In the genomic region with DNA sequence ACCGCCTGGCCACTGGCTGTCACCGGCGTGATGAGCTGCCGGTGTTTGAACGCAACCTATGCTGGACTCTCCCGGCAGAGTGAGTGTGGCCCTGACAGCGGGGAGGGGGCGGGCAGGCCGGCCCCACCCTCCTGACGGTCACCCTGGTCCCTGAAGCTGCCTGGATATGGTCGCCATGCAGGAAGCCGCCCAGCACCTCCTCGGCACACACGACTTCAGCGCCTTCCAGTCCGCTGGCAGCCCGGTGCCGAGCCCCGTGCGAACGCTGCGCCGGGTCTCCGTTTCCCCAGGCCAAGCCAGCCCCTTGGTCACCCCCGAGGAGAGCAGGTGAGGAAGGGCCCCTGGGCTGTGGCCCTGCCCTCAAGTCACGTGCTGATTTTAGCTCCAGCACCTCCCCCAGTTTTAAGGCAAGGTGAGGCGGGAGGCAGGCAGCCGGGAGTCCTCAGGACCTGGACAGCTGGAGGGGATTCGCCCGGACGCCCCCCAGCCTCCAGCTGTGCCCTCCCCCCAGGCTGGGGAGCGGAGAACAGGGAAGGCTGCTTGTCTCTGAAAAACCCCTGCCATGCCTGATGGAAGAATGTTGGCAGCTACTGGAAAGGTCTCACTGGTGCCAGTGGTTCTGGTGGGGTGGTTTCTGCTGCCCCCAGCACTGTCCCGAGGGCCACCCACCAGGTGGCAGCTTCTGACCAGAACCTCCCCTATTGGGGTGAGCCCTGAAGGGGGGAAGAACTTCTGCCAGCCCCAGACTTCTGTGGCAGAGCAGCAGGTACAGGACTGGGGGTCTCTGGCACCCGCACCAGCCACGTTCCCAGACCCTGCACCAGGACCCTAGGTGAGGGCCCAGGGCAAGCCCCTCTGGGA, we compare ENCODE assay signal across 8 cellular contexts. TPM values are rescaled to one million over a fixed set of nuclear protein-coding genes. Genes with fewer than 3 reads are reported as not detected.
A peak's percentile ranks its signal among the peaks of the same experiment; 100 is the strongest.
DNase-seq lines count a peak whose midpoint lies in the region; ATAC-seq and TF ChIP-seq lines count a peak whose summit lies in the region.

No MANE protein-coding gene starts in this region.

- no peak for TF ChIP-seq CTCF in nephron progenitor cell (IDR thresholded peaks at IDR 0.05)

- no peaks in the 10 kb centered on the region for H3K36me3 Mint-ChIP-seq in CD4-positive, CD25-positive, alpha-beta regulatory T cell
- H3K36me3 Mint-ChIP-seq in dendritic cell treated with granulocyte-macrophage colony-stimulating factor and Interleukin-4, amounts not matched to agents 40 ng/mL and 50 ng/mL, for 4 days (ENCODE audit: low read depth), result peaks cover 57% of the 10 kb centered on the region
- peaks cover 6% of the 10 kb centered on the region for H3K36me3 Mint-ChIP-seq in nephron progenitor cell (ENCODE audit: low read depth)

- no peak overlapping the region for H3K27ac ChIP-seq in CD4-positive, CD25-positive, alpha-beta regulatory T cell (ENCODE audit: insufficient read depth, low read length, poor library complexity, severe bottlenecking)

- ATAC-seq in CD4-positive, CD25-positive, alpha-beta regulatory T cell (ENCODE audit: low read depth in 2 of 2), result no peak
- ATAC-seq in GM21825 (IDR thresholded peaks at IDR 0.05; ENCODE audit: unreplicated experiment), result no peak
- ATAC-seq in GM19324 (IDR thresholded peaks at IDR 0.05; ENCODE audit: low FRiP score, unreplicated experiment), result no peak

- H3K4me1 ChIP-seq in CD4-positive, CD25-positive, alpha-beta regulatory T cell (ENCODE audit: control insufficient read depth, insufficient read depth, low read length, poor library complexity, severe bottlenecking), result peaks cover 42% of the 10 kb centered on the region

- H3K27ac Mint-ChIP-seq in CD4-positive, CD25-positive, alpha-beta regulatory T cell, result peak overlapping the region in 1 of 3 donors; percentile 60
- H3K27ac Mint-ChIP-seq in dendritic cell treated with granulocyte-macrophage colony-stimulating factor and Interleukin-4, amounts not matched to agents 40 ng/mL and 50 ng/mL, for 4 days, result peak overlapping the region; percentile 89
- H3K27ac Mint-ChIP-seq in nephron progenitor cell, result no peak overlapping the region

- intact Hi-C loops in dendritic cell treated with granulocyte-macrophage colony-stimulating factor and Interleukin-4, amounts not matched to agents 40 ng/mL and 50 ng/mL, for 4 days (cut with micrococcal nuclease), result loop anchor here (2.0 kb wide), 1 partner anchor 15 kb away; the partner anchor contains the start of genes CPTP and INTS11

- peak overlapping the region; percentile 58 to 91 (median 73) for H3K4me3 Mint-ChIP-seq in CD4-positive, CD25-positive, alpha-beta regulatory T cell
- peak overlapping the region; percentile 81 for H3K4me3 Mint-ChIP-seq in dendritic cell treated with granulocyte-macrophage colony-stimulating factor and Interleukin-4, amounts not matched to agents 40 ng/mL and 50 ng/mL, for 4 days
- peak overlapping the region; percentile 77 for H3K4me3 Mint-ChIP-seq in nephron progenitor cell

- peaks cover 20% of the 10 kb centered on the region for H3K36me3 ChIP-seq in CD4-positive, CD25-positive, alpha-beta regulatory T cell (ENCODE audit: control insufficient read depth, insufficient read depth, low read length)

- peaks cover 0 to 3% (median 0%) of the 10 kb centered on the region in 7 donors for H3K9me3 Mint-ChIP-seq in CD4-positive, CD25-positive, alpha-beta regulatory T cell
- H3K9me3 Mint-ChIP-seq in dendritic cell treated with granulocyte-macrophage colony-stimulating factor and Interleukin-4, amounts not matched to agents 40 ng/mL and 50 ng/mL, for 4 days, result no peaks in the 10 kb centered on the region
- no peaks in the 10 kb centered on the region for H3K9me3 Mint-ChIP-seq in nephron progenitor cell

- H3K4me1 Mint-ChIP-seq in CD4-positive, CD25-positive, alpha-beta regulatory T cell, result peaks cover 0 to 22% (median 8%) of the 10 kb centered on the region in 4 donors
- peaks cover 36% of the 10 kb centered on the region for H3K4me1 Mint-ChIP-seq in dendritic cell treated with granulocyte-macrophage colony-stimulating factor and Interleukin-4, amounts not matched to agents 40 ng/mL and 50 ng/mL, for 4 days (ENCODE audit: low read depth)
- peaks cover 24% of the 10 kb centered on the region for H3K4me1 Mint-ChIP-seq in nephron progenitor cell

- no peak for DNase-seq in CD4-positive, CD25-positive, alpha-beta regulatory T cell
- DNase-seq in NCI-H1105 (lab: John Stamatoyannopoulos, UW) (peak; percentile 20), nephron progenitor cell (no peak), NCI-H2227 (lab: John Stamatoyannopoulos, UW; ENCODE audit: unreplicated experiment) (no peak), epidermal melanocyte (ENCODE audit: insufficient read length, low spot score) (no peak)

- H3K27me3 Mint-ChIP-seq in CD4-positive, CD25-positive, alpha-beta regulatory T cell, result no peaks in the 10 kb centered on the region
- no peaks in the 10 kb centered on the region for H3K27me3 Mint-ChIP-seq in dendritic cell treated with granulocyte-macrophage colony-stimulating factor and Interleukin-4, amounts not matched to agents 40 ng/mL and 50 ng/mL, for 4 days
- peaks cover 6% of the 10 kb centered on the region for H3K27me3 Mint-ChIP-seq in nephron progenitor cell (ENCODE audit: low read depth, poor library complexity)

- H3K9me3 ChIP-seq in CD4-positive, CD25-positive, alpha-beta regulatory T cell (ENCODE audit: control insufficient read depth in 2 of 2, low read length in 2 of 2), result no peaks in the 10 kb centered on the region

- no peak overlapping the region for H3K4me3 ChIP-seq in CD4-positive, CD25-positive, alpha-beta regulatory T cell (ENCODE audit: low read depth, low read length)

- H3K27me3 ChIP-seq in CD4-positive, CD25-positive, alpha-beta regulatory T cell (ENCODE audit: control insufficient read depth, insufficient read depth, low read length), result no peaks in the 10 kb centered on the region

RNA-seq across cellular contexts. Expression of gene PUSL1, which starts 1.4 kb away (rescaled TPM):
- total RNA-seq in CD4-positive, CD25-positive, alpha-beta regulatory T cell, result 18.3 TPM
- 10 to 100 TPM; 17.7 to 21.0 (median 19.1) TPM for polyA plus RNA-seq in CD4-positive, CD25-positive, alpha-beta regulatory T cell

RNA-seq across cellular contexts. Expression of gene ACAP3, which starts 2.0 kb away (rescaled TPM):
- 75.5 TPM for total RNA-seq in CD4-positive, CD25-positive, alpha-beta regulatory T cell
- polyA plus RNA-seq in CD4-positive, CD25-positive, alpha-beta regulatory T cell, result 1 to 10 TPM; 2.7 to 9.0 (median 4.1) TPM

RNA-seq across cellular contexts. Expression of gene INTS11, which starts 14.7 kb away (rescaled TPM):
- 138 TPM for total RNA-seq in CD4-positive, CD25-positive, alpha-beta regulatory T cell
- polyA plus RNA-seq in CD4-positive, CD25-positive, alpha-beta regulatory T cell, result 10 to 100 TPM; 66.2 to 74.0 (median 67.8) TPM

RNA-seq across cellular contexts. Expression of gene CPTP, which starts 14.8 kb away (rescaled TPM):
- total RNA-seq in CD4-positive, CD25-positive, alpha-beta regulatory T cell, result 27.0 TPM
- polyA plus RNA-seq in CD4-positive, CD25-positive, alpha-beta regulatory T cell, result 10 to 100 TPM; 21.4 to 40.1 (median 32.6) TPM

RNA-seq across cellular contexts. Expression of gene TAS1R3, which starts 21.3 kb away (rescaled TPM):
- 2.0 TPM for total RNA-seq in CD4-positive, CD25-positive, alpha-beta regulatory T cell
- under 1 TPM in 2 of 4 donors, not detected in 2; 0.06 to 0.11 TPM for polyA plus RNA-seq in CD4-positive, CD25-positive, alpha-beta regulatory T cell
